Comparison of ENCODE assay signal across 11 cellular contexts in genomic region chr21:21632926-21633325, GRCh38.
"Had no signal": no experiment of that assay in that cellular context is flagged by ENCODE, and none has a peak within 500 bp of the region (broad histone marks: within the 10 kb centered on the region; RNA-seq: fewer than 3 reads in every experiment).

No MANE protein-coding gene starts in this region.

- H3K9me3 Mint-ChIP-seq: HFFc6 had no signal

- H3K9me3 ChIP-seq: HAP-1 had no signal

- H3K27ac Mint-ChIP-seq: GM23338, H9, HFFc6 had no signal

- FAIRE-seq: H1, H54 had no signal

- H3K36me3 ChIP-seq: HAP-1 had no signal

- H3K4me3 Mint-ChIP-seq: GM23338, H9, HFFc6 had no signal

- ATAC-seq: GM23338, HCT116 had no signal

- DNase-seq: GM23248, GOT3, H7, H9, HCEC 1CT, HFFc6 had no signal

- H3K27ac ChIP-seq: GM23248 had no signal

- H3K4me3 ChIP-seq: GM23248, GM23338, HAP-1 had no signal

- H3K4me2 ChIP-seq: GM23338 had no signal

- H3K4me1 ChIP-seq: HAP-1 had no signal

- H2AFZ ChIP-seq: GM23338 had no signal

- H3K9ac ChIP-seq: GM23248 had no signal
